6 cellular contexts compared by ENCODE assay signal in genomic region chr16:21529060-21529658, GRCh38.
A peak's percentile ranks its signal among the peaks of the same experiment; 100 is the strongest.
DNase-seq lines count a peak whose midpoint lies in the region; ATAC-seq, FAIRE-seq and TF ChIP-seq lines count a peak whose summit lies in the region.
"Not testable (repeated sequence)": the region's sequence is repeated elsewhere in the genome, so short reads cannot be mapped to it uniquely, and the experiment has no call there.

No MANE protein-coding gene starts in this region.

- peak overlapping the region; percentile 10 for H3K27ac Mint-ChIP-seq in central memory CD8-positive, alpha-beta T cell (ENCODE audit: low read depth)

- H4K20me1 ChIP-seq in osteoblast (ENCODE audit: insufficient read depth, low read length): not testable (repeated sequence)

- not testable (repeated sequence) for H3K27ac ChIP-seq in kidney (ENCODE audit: low read depth in 2 of 2, low read length in 2 of 2); mesendoderm (ENCODE audit: low read depth, low read length); osteoblast (ENCODE audit: low read depth, low read length)

- no CpG with 5 or more reads among the region's 14 CpGs for WGBS in mesendoderm (ENCODE audit: extremely low coverage, insufficient coverage, low lambda C conversion rate)

- H3K79me1 ChIP-seq in mesendoderm (ENCODE audit: low read length): not testable (repeated sequence)

- H2BK15ac ChIP-seq in mesendoderm (replicated peaks; ENCODE audit: low read depth): not testable (repeated sequence)

- H3K23ac ChIP-seq in mesendoderm (ENCODE audit: low read length): not testable (repeated sequence)

- H2BK120ac ChIP-seq in mesendoderm (ENCODE audit: low read depth, low read length): not testable (repeated sequence)

- not testable (repeated sequence) for H3K4me1 ChIP-seq in kidney (ENCODE audit: control insufficient read depth in 1 of 2, insufficient read depth in 1 of 2, low read depth in 1 of 2, low read length in 2 of 2); mesendoderm (ENCODE audit: control insufficient read depth, low read depth, low read length); osteoblast (ENCODE audit: insufficient read depth, low read length)

- H3K4me3 Mint-ChIP-seq in central memory CD8-positive, alpha-beta T cell: not testable (repeated sequence)

- not testable (repeated sequence) for TF ChIP-seq CTCF in kidney (IDR thresholded peaks at IDR 0.05; ENCODE audit: borderline replicate concordance, extremely low read depth, insufficient read depth); osteoblast (IDR thresholded peaks at IDR 0.05; ENCODE audit: extremely low read depth, low read depth, low read length)

- H3K27me3 Mint-ChIP-seq in central memory CD8-positive, alpha-beta T cell: not testable (repeated sequence)

- not testable (repeated sequence) for H3K9me3 ChIP-seq in kidney (ENCODE audit: control insufficient read depth in 1 of 2, low read length in 2 of 2); osteoblast (ENCODE audit: low read depth, low read length)

- FAIRE-seq in kidney (lab: Jason Lieb, UNC): not testable (repeated sequence)

- not testable (repeated sequence) for H2BK5ac ChIP-seq in mesendoderm (ENCODE audit: low read length)

- H4K8ac ChIP-seq in mesendoderm (ENCODE audit: low read depth, low read length): not testable (repeated sequence)

- DNase-seq in SK-N-DZ (ENCODE audit: low spot score) (peak; percentile 34), left cardiac atrium (peak; percentile 4), kidney (peak; percentile 42), mesendoderm (peak; percentile 63), osteoblast (ENCODE audit: insufficient read length, low spot score, missing footprints) (peak; percentile 22)
- not testable (repeated sequence) for DNase-seq in central memory CD8-positive, alpha-beta T cell (ENCODE audit: low spot score in 2 of 2)

- not testable (repeated sequence) for H3K4ac ChIP-seq in mesendoderm (ENCODE audit: low read depth, low read length)

- H3K36me3 ChIP-seq in kidney (ENCODE audit: control insufficient read depth in 1 of 2, insufficient read depth in 2 of 2, low read length in 2 of 2); mesendoderm (ENCODE audit: control insufficient read depth, insufficient read depth, low read length); osteoblast (ENCODE audit: insufficient read depth, low read length): not testable (repeated sequence)

- intact Hi-C loops in left cardiac atrium (cut with DNase I); kidney (cut with DNase I): not testable (repeated sequence)

- not testable (repeated sequence) for H3K79me2 ChIP-seq in mesendoderm (ENCODE audit: control insufficient read depth, insufficient read depth, low read length); osteoblast (ENCODE audit: insufficient read depth, low read length)

- not testable (repeated sequence) for H3K4me3 ChIP-seq in kidney (ENCODE audit: low read length in 2 of 2); mesendoderm (ENCODE audit: low read length); osteoblast (ENCODE audit: insufficient read depth, low read length)

- H3K27me3 ChIP-seq in mesendoderm (ENCODE audit: insufficient read depth, low read length, poor library complexity): not testable (repeated sequence)
- H3K27me3 ChIP-seq in osteoblast (ENCODE audit: insufficient read depth, low read length): peaks cover 21% of the 10 kb centered on the region

- not testable (repeated sequence) for H3K9ac ChIP-seq in kidney (ENCODE audit: low read length in 2 of 2); mesendoderm (ENCODE audit: low read length)

- not testable (repeated sequence) for H3K4me2 ChIP-seq in mesendoderm (ENCODE audit: low read length); osteoblast (ENCODE audit: insufficient read depth, low read length)

- H3K18ac ChIP-seq in mesendoderm (ENCODE audit: low read length): not testable (repeated sequence)

- H2AK5ac ChIP-seq in mesendoderm (ENCODE audit: low read length): not testable (repeated sequence)

- H4K5ac ChIP-seq in mesendoderm (ENCODE audit: low read length): not testable (repeated sequence)

- not testable (repeated sequence) for H3K56ac ChIP-seq in mesendoderm (ENCODE audit: low read length)

- not testable (repeated sequence) for H2AFZ ChIP-seq in osteoblast (ENCODE audit: low read length)

- not testable (repeated sequence) for H3K4me1 Mint-ChIP-seq in central memory CD8-positive, alpha-beta T cell

- not testable (repeated sequence) for H3K36me3 Mint-ChIP-seq in central memory CD8-positive, alpha-beta T cell (ENCODE audit: insufficient read depth)

- not testable (repeated sequence) for ATAC-seq in central memory CD8-positive, alpha-beta T cell (replicated peaks; ENCODE audit: extremely low read depth, poor library complexity, severe bottlenecking); left cardiac atrium

- H3K9me3 Mint-ChIP-seq in central memory CD8-positive, alpha-beta T cell: not testable (repeated sequence)
